ENCODE assay signal across 21 cellular contexts in genomic region chr1:183879477-183879876, GRCh38.
DNase-seq lines count a peak whose midpoint lies in the region; ATAC-seq and TF ChIP-seq lines count a peak whose summit lies in the region.
"Had no signal": no experiment of that assay in that cellular context is flagged by ENCODE, and none has a peak within 500 bp of the region (broad histone marks: within the 10 kb centered on the region; RNA-seq: fewer than 3 reads in every experiment).

No MANE protein-coding gene starts in this region.

- no peaks in the 10 kb centered on the region for H4K20me1 ChIP-seq in SK-N-SH (ENCODE audit: insufficient read depth)

- H3K4me3 ChIP-seq in SK-N-SH (ENCODE audit: low read depth in 2 of 2, low read length in 1 of 2) (no peak overlapping the region), subcutaneous abdominal adipose tissue (ENCODE audit: low read depth in 1 of 5, low read length in 5 of 5) (no peak overlapping the region), BE2C (ENCODE audit: low read depth, low read length) (no peak overlapping the region)
- H3K4me3 ChIP-seq: colonic mucosa had no signal

- H3K4me1 ChIP-seq in SK-N-SH (ENCODE audit: control insufficient read depth in 1 of 2, insufficient read depth in 2 of 2, low read depth in 1 of 2, low read length in 1 of 2): peaks cover 13 to 28% of the 10 kb centered on the region in 2 experiments; a peak in 3 of 4 replicates
- H3K4me1 ChIP-seq in subcutaneous abdominal adipose tissue (ENCODE audit: control insufficient read depth in 5 of 5, insufficient read depth in 5 of 5, low read length in 5 of 5): peaks cover 18 to 49% (median 41%) of the 10 kb centered on the region in 5 donors
- peaks cover 13% of the 10 kb centered on the region for H3K4me1 ChIP-seq in BE2C
- H3K4me1 ChIP-seq: colonic mucosa had no signal

- H3K4me3 Mint-ChIP-seq in activated CD4-positive, alpha-beta memory T cell treated with anti-CD3 and anti-CD28 coated beads, Interleukin-2, amount 10 ng/mL, durations not matched to agents 7 days and 5 days: no peak overlapping the region
- H3K4me3 Mint-ChIP-seq: activated T-cell treated with anti-CD3 and anti-CD28 coated beads, Interleukin-2, amount 50 U/mL, for 4 hours; B cell; nephron progenitor cell had no signal

- H3K79me2 ChIP-seq in SK-N-SH (ENCODE audit: insufficient read depth): no peaks in the 10 kb centered on the region

- H3K9me2 ChIP-seq in SK-N-SH: no peaks in the 10 kb centered on the region

- H3K27me3 ChIP-seq in SK-N-SH (ENCODE audit: insufficient read depth) (no peaks in the 10 kb centered on the region), layer of hippocampus (ENCODE audit: control insufficient read depth, insufficient read depth, low read length) (no peaks in the 10 kb centered on the region), subcutaneous abdominal adipose tissue (ENCODE audit: control insufficient read depth in 5 of 5, insufficient read depth in 4 of 5, low read length in 5 of 5) (no peaks in the 10 kb centered on the region), BE2C (no peaks in the 10 kb centered on the region)
- H3K27me3 ChIP-seq: colonic mucosa had no signal

- H3K27ac Mint-ChIP-seq in activated CD4-positive, alpha-beta memory T cell treated with anti-CD3 and anti-CD28 coated beads, Interleukin-2, amount 10 ng/mL, durations not matched to agents 7 days and 5 days: no peak overlapping the region
- H3K27ac Mint-ChIP-seq: B cell had no signal

- no peaks in the 10 kb centered on the region for H3K9me3 ChIP-seq in SK-N-SH
- H3K9me3 ChIP-seq in subcutaneous abdominal adipose tissue (ENCODE audit: control insufficient read depth in 5 of 5, low read length in 5 of 5): no peaks in the 10 kb centered on the region
- H3K9me3 ChIP-seq in BE2C: no peaks in the 10 kb centered on the region
- H3K9me3 ChIP-seq: colonic mucosa had no signal

- H3K36me3 Mint-ChIP-seq in activated CD4-positive, alpha-beta memory T cell treated with anti-CD3 and anti-CD28 coated beads, Interleukin-2, amount 10 ng/mL, durations not matched to agents 7 days and 5 days (ENCODE audit: low read depth): peaks cover 2% of the 10 kb centered on the region

- TF ChIP-seq EP300 in SK-N-SH (IDR thresholded peaks at IDR 0.05; ENCODE audit: borderline replicate concordance in 1 of 2, low read depth in 1 of 2, low read length in 1 of 2): no peak

- H3F3A ChIP-seq in SK-N-SH (replicated peaks; ENCODE audit: insufficient read depth): no peaks in the 10 kb centered on the region

- no peak overlapping the region for H3K4me2 ChIP-seq in SK-N-SH

- no peak overlapping the region for H2AFZ ChIP-seq in SK-N-SH (ENCODE audit: low read depth)

- WGBS in SK-N-SH (ENCODE audit: low lambda C conversion rate): 66% methylated on average over 2 of the region's 2 CpGs

- CTCF ChIA-PET in SK-N-SH (lab: Yijun Ruan, JAX): interaction anchor here (0.7 kb wide), 1 partner anchor 8 kb away, joined by 3 read pairs; no protein-coding TSS in a partner anchor
- CTCF ChIA-PET in activated CD4-positive, alpha-beta memory T cell treated with anti-CD3 and anti-CD28 coated beads, Interleukin-2, amount 10 ng/mL, durations not matched to agents 7 days and 5 days (lab: Charles Lee): no interaction called here

- H3K9ac ChIP-seq in SK-N-SH (no peak overlapping the region), subcutaneous abdominal adipose tissue (ENCODE audit: low read length in 5 of 5) (no peak overlapping the region)

- TF ChIP-seq RAD21 in SK-N-SH (IDR thresholded peaks at IDR 0.05; ENCODE audit: low read length): no peak

- H3K36me3 ChIP-seq in SK-N-SH (replicated peaks in 1 of 2; ENCODE audit: control insufficient read depth in 1 of 2, insufficient read depth in 2 of 2, low read length in 1 of 2): peaks cover 0 to 35% of the 10 kb centered on the region in 2 experiments
- peaks cover 10 to 14% (median 12%) of the 10 kb centered on the region in 5 donors for H3K36me3 ChIP-seq in subcutaneous abdominal adipose tissue (ENCODE audit: control insufficient read depth in 5 of 5, insufficient read depth in 5 of 5, low read length in 5 of 5)
- H3K36me3 ChIP-seq in BE2C: no peaks in the 10 kb centered on the region; the same call in 1 of the 2 replicates
- H3K36me3 ChIP-seq: colonic mucosa had no signal

- H3K27ac ChIP-seq in SK-N-SH (ENCODE audit: low read depth in 2 of 2, low read length in 1 of 2): no peak overlapping the region
- H3K27ac ChIP-seq in cingulate gyrus (ENCODE audit: low read depth, low read length): peak overlapping the region; percentile 35
- H3K27ac ChIP-seq in layer of hippocampus (ENCODE audit: low read depth, low read length): peak overlapping the region; percentile 47
- peak overlapping the region; percentile 28 for H3K27ac ChIP-seq in subcutaneous abdominal adipose tissue (ENCODE audit: low read depth, low read length)
- H3K27ac ChIP-seq: colonic mucosa had no signal

- H3K27me3 Mint-ChIP-seq in activated CD4-positive, alpha-beta memory T cell treated with anti-CD3 and anti-CD28 coated beads, Interleukin-2, amount 10 ng/mL, durations not matched to agents 7 days and 5 days: no peaks in the 10 kb centered on the region
- H3K27me3 Mint-ChIP-seq: progenitor cell of endocrine pancreas had no signal

- ATAC-seq in SK-N-SH treated with all-trans-retinoic acid at 6 μM for 48 hours: no peak
- ATAC-seq: activated T-cell treated with anti-CD3 and anti-CD28 coated beads, Interleukin-2, amount 50 U/mL, for 4 hours had no signal

- no peak for TF ChIP-seq CTCF in SK-N-SH (IDR thresholded peaks at IDR 0.05)
- TF ChIP-seq CTCF in BE2C (IDR thresholded peaks at IDR 0.05; ENCODE audit: low read depth, low read length): no peak

- POLR2A ChIA-PET in SK-N-SH (lab: Yijun Ruan, JAX): no interaction called here
- POLR2A ChIA-PET in activated CD4-positive, alpha-beta memory T cell treated with anti-CD3 and anti-CD28 coated beads, Interleukin-2, amount 10 ng/mL, durations not matched to agents 7 days and 5 days (lab: Charles Lee): no interaction called here

- no peaks in the 10 kb centered on the region for H3K4me1 Mint-ChIP-seq in activated CD4-positive, alpha-beta memory T cell treated with anti-CD3 and anti-CD28 coated beads, Interleukin-2, amount 10 ng/mL, durations not matched to agents 7 days and 5 days
- H3K4me1 Mint-ChIP-seq: B cell had no signal

- DNase-seq in SK-N-SH (no peak), NCI-H748 (lab: John Stamatoyannopoulos, UW; ENCODE audit: unreplicated experiment) (no peak), BE2C (no peak)
- no peak for DNase-seq in activated CD4-positive, alpha-beta memory T cell treated with anti-CD3 and anti-CD28 coated beads, Interleukin-2, amount 10 ng/mL, durations not matched to agents 7 days and 5 days
- DNase-seq: activated naive CD4-positive, alpha-beta T cell treated with anti-CD3 and anti-CD28 coated beads, Interleukin-2, amount 50 U/mL, for 16 hours; activated T-cell treated with anti-CD3 and anti-CD28 coated beads, Interleukin-2, amount 50 U/mL, for 4 hours; colonic mucosa; foreskin melanocyte; HCEC 1CT; midbrain; NCI-H2081; NCI-H446 treated with DMSO at 0.1 percent for 48 hours; nephron progenitor cell; stimulated activated CD4-positive, alpha-beta T cell treated with anti-CD3 and anti-CD28 coated beads, Interleukin-4, amount 100 ng/mL, for 4 hours; T-helper 9 cell had no signal

- H3K9me3 Mint-ChIP-seq in activated CD4-positive, alpha-beta memory T cell treated with anti-CD3 and anti-CD28 coated beads, Interleukin-2, amount 10 ng/mL, durations not matched to agents 7 days and 5 days: no peaks in the 10 kb centered on the region
- H3K9me3 Mint-ChIP-seq: activated T-cell treated with anti-CD3 and anti-CD28 coated beads, Interleukin-2, amount 50 U/mL, for 4 hours; nephron progenitor cell had no signal

TF ChIP-seq in SK-N-SH, 30 proteins besides CTCF, POLR2A, EP300 and RAD21:
- TF ChIP-seq RFX5 (IDR thresholded peaks at IDR 0.05; ENCODE audit: low read length) (peak; percentile 27; the same call in 1 of the 2 replicates), GATA2 (CRISPR knock-in tag; IDR thresholded peaks at IDR 0.05) (no peak)
TF ChIP-seq in SK-N-SH: peak in this region for 1.

TF ChIP-seq in SK-N-SH treated with all-trans-retinoic acid at 6 μM for 48 hours, 23 proteins besides CTCF, POLR2A, EP300 and RAD21 (continues in another document):
- TF ChIP-seq BACH2 (CRISPR knock-in tag; IDR thresholded peaks at IDR 0.05; ENCODE audit: borderline replicate concordance) (no peak), CSRNP3 (CRISPR knock-in tag; IDR thresholded peaks at IDR 0.05) (no peak), TOX (CRISPR knock-in tag; IDR thresholded peaks at IDR 0.05; ENCODE audit: borderline replicate concordance) (no peak), CSDC2 (CRISPR knock-in tag; IDR thresholded peaks at IDR 0.05) (no peak), ZFP30 (CRISPR knock-in tag; IDR thresholded peaks at IDR 0.05) (no peak), OSR1 (CRISPR knock-in tag; IDR thresholded peaks at IDR 0.05) (no peak), SNAI2 (CRISPR knock-in tag; IDR thresholded peaks at IDR 0.05) (no peak), GLIS3 (CRISPR knock-in tag; IDR thresholded peaks at IDR 0.05) (no peak)
- TF ChIP-seq, protein P1, sequence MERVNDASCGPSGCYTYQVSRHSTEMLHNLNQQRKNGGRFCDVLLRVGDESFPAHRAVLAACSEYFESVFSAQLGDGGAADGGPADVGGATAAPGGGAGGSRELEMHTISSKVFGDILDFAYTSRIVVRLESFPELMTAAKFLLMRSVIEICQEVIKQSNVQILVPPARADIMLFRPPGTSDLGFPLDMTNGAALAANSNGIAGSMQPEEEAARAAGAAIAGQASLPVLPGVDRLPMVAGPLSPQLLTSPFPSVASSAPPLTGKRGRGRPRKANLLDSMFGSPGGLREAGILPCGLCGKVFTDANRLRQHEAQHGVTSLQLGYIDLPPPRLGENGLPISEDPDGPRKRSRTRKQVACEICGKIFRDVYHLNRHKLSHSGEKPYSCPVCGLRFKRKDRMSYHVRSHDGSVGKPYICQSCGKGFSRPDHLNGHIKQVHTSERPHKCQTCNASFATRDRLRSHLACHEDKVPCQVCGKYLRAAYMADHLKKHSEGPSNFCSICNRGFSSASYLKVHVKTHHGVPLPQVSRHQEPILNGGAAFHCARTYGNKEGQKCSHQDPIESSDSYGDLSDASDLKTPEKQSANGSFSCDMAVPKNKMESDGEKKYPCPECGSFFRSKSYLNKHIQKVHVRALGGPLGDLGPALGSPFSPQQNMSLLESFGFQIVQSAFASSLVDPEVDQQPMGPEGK (CRISPR knock-in tag; IDR thresholded peaks at IDR 0.05; ENCODE audit: borderline replicate concordance): no peak

Comparison
In these comparisons a context has a peak if more than half of its experiments do, and no peak if none do; other contexts are left out.
1. H3K27ac ChIP-seq: peak in cingulate gyrus (single experiment), layer of hippocampus (single experiment) and subcutaneous abdominal adipose tissue (single experiment); none in SK-N-SH (0 of 2).